ENCODE assay signal across 32 cellular contexts in genomic region chr15:35013370-35013769, GRCh38. TPM values are rescaled to one million over a fixed set of nuclear protein-coding genes. Genes with fewer than 3 reads are reported as not detected.
DNase-seq lines count a peak whose midpoint lies in the region; ATAC-seq, FAIRE-seq and TF ChIP-seq lines count a peak whose summit lies in the region.
"Had no signal": no experiment of that assay in that cellular context is flagged by ENCODE, and none has a peak within 500 bp of the region (broad histone marks: within the 10 kb centered on the region; RNA-seq: fewer than 3 reads in every experiment).

No MANE protein-coding gene starts in this region.

- no peak for TF ChIP-seq RAD21 in H1 (IDR thresholded peaks at IDR 0.05 in 1 of 2, conservative IDR thresholded peaks at IDR 0.05 in 1 of 2; ENCODE audit: low read depth in 2 of 2, low read length in 2 of 2)

- H3K56ac ChIP-seq in H1 (replicated peaks; ENCODE audit: insufficient read length, low read depth, low read length) = no peak overlapping the region

- H2BK5ac ChIP-seq in H1 (ENCODE audit: low read depth, low read length) = no peak overlapping the region

- intact Hi-C loops in OCI-LY7 (cut with micrococcal nuclease; ENCODE audit: unreplicated experiment) = no loop called here

- peak overlapping the region; percentile 9 for H3K27ac Mint-ChIP-seq in neural crest cell (ENCODE audit: unreplicated experiment)
- H3K27ac Mint-ChIP-seq: activated naive CD4-positive, alpha-beta T cell treated with anti-CD3 and anti-CD28 coated beads, Interleukin-2, amount 50 U/mL, for 24 hours; progenitor cell of endocrine pancreas; stimulated activated effector memory CD8-positive, alpha-beta T cell treated with anti-CD3 and anti-CD28 coated beads, Interleukin-12 subunit alpha, Interleukin-12 subunit beta, amount 100 ng/mL, for 72 hours had no signal

- H3K79me1 ChIP-seq in H1 (ENCODE audit: low read depth, low read length) = no peaks in the 10 kb centered on the region

- H2AFZ ChIP-seq in H1 (ENCODE audit: low read length) (no peak overlapping the region), OCI-LY7 (ENCODE audit: low read length) (no peak overlapping the region)
- H2AFZ ChIP-seq: GM23248 had no signal

- H2AK5ac ChIP-seq in H1 (ENCODE audit: low read depth, low read length) = no peak overlapping the region

- H3K36me3 Mint-ChIP-seq in neural crest cell (ENCODE audit: low read depth) = no peaks in the 10 kb centered on the region
- H3K36me3 Mint-ChIP-seq: activated naive CD4-positive, alpha-beta T cell treated with anti-CD3 and anti-CD28 coated beads, Interleukin-2, amount 50 U/mL, for 24 hours; stimulated activated effector memory CD8-positive, alpha-beta T cell treated with anti-CD3 and anti-CD28 coated beads, Interleukin-12 subunit alpha, Interleukin-12 subunit beta, amount 100 ng/mL, for 72 hours had no signal

- H3K36me3 ChIP-seq in RWPE2 (ENCODE audit: low read depth) = no peaks in the 10 kb centered on the region
- H3K36me3 ChIP-seq in H1 (ENCODE audit: control insufficient read depth in 2 of 4, insufficient read depth in 4 of 4, low read length in 3 of 4) = no peaks in the 10 kb centered on the region
- H3K36me3 ChIP-seq in OCI-LY7 (ENCODE audit: insufficient read depth, low read length) = no peaks in the 10 kb centered on the region
- H3K36me3 ChIP-seq: heart right ventricle, left lung, neutrophil, uterus had no signal

- H3K23ac ChIP-seq in H1 (ENCODE audit: insufficient read length) = no peak overlapping the region

- H3K4ac ChIP-seq in H1 (replicated peaks; ENCODE audit: insufficient read length, low read depth, low read length) = no peak overlapping the region

- H3K9me3 ChIP-seq in RWPE2 (ENCODE audit: severe bottlenecking) = no peaks in the 10 kb centered on the region
- H3K9me3 ChIP-seq in H1 (ENCODE audit: insufficient read depth in 2 of 2, low read depth in 1 of 2, low read length in 1 of 2) = no peaks in the 10 kb centered on the region
- H3K9me3 ChIP-seq in OCI-LY7 (ENCODE audit: low read length) = no peaks in the 10 kb centered on the region
- H3K9me3 ChIP-seq: heart right ventricle, left lung, neutrophil, testis, uterus had no signal

- no peak overlapping the region for H4K8ac ChIP-seq in H1 (ENCODE audit: extremely low read depth, insufficient read depth, low read length)

- H4K20me1 ChIP-seq in H1 (replicated peaks in 1 of 2; ENCODE audit: control insufficient read depth in 1 of 2, insufficient read depth in 2 of 2, low read length in 2 of 2) = no peaks in the 10 kb centered on the region
- no peaks in the 10 kb centered on the region for H4K20me1 ChIP-seq in OCI-LY7 (ENCODE audit: insufficient read depth, low read length)

- H3K14ac ChIP-seq in H1 (ENCODE audit: insufficient read length) = no peak overlapping the region

- H3K9me2 ChIP-seq in OCI-LY7 (ENCODE audit: insufficient read depth, low read length) = no peaks in the 10 kb centered on the region

- no peak overlapping the region for H2BK15ac ChIP-seq in H1 (ENCODE audit: low read length)

- no TSS peak for BruUV-seq in OCI-LY7 (replicated peaks; lab: Mats Ljungman, UMichigan)

- H3K9ac ChIP-seq in H1 (replicated peaks in 1 of 4; ENCODE audit: extremely low read depth in 1 of 4, low read depth in 3 of 4, low read length in 3 of 4) = no peak overlapping the region
- H3K9ac ChIP-seq: GM23248 had no signal

- no peak overlapping the region for H3K4me2 ChIP-seq in H1 (ENCODE audit: insufficient read depth in 1 of 2, low read depth in 2 of 2, low read length in 2 of 2)
- H3K4me2 ChIP-seq in OCI-LY7 (ENCODE audit: low read length) = no peak overlapping the region

- TF ChIP-seq CTCF in RWPE2 (IDR thresholded peaks at IDR 0.05; ENCODE audit: poor library complexity, severe bottlenecking) = no peak
- no peak for TF ChIP-seq CTCF in H1 (IDR thresholded peaks at IDR 0.05; ENCODE audit: control extremely low read depth in 1 of 3, insufficient read depth in 1 of 3, low read depth in 1 of 3, low read length in 3 of 3)
- TF ChIP-seq CTCF in neural crest cell (conservative IDR thresholded peaks at IDR 0.05) = no peak
- TF ChIP-seq CTCF in OCI-LY7 (conservative IDR thresholded peaks at IDR 0.05; ENCODE audit: low read length) = no peak

- no peak overlapping the region for H4K5ac ChIP-seq in H1 (ENCODE audit: insufficient read length, low read depth, low read length)

- H3K4me3 Mint-ChIP-seq in neural crest cell = no peak overlapping the region
- H3K4me3 Mint-ChIP-seq: activated naive CD4-positive, alpha-beta T cell treated with anti-CD3 and anti-CD28 coated beads, Interleukin-2, amount 50 U/mL, for 24 hours; stimulated activated effector memory CD8-positive, alpha-beta T cell treated with anti-CD3 and anti-CD28 coated beads, Interleukin-12 subunit alpha, Interleukin-12 subunit beta, amount 100 ng/mL, for 72 hours had no signal

- no peak overlapping the region for H4K91ac ChIP-seq in H1 (replicated peaks; ENCODE audit: insufficient read length, low read length)

- no peak for TF ChIP-seq POLR2A in H1 (IDR thresholded peaks at IDR 0.05; ENCODE audit: control extremely low read depth in 1 of 2, low read depth in 2 of 2, low read length in 2 of 2)

- POLR2A ChIA-PET in H1 (lab: Charles Lee; ENCODE audit: partially characterized antibody) = no interaction called here
- POLR2A ChIA-PET in OCI-LY7 (lab: Charles Lee) = interaction anchor here (0.7 kb wide), 1 partner anchor 596 kb away, joined by 3 read pairs; no protein-coding TSS in a partner anchor

- no peak overlapping the region for H3K4me3 ChIP-seq in RWPE2 (ENCODE audit: severe bottlenecking)
- H3K4me3 ChIP-seq in H1 (ENCODE audit: extremely low read depth in 1 of 4, insufficient read depth in 2 of 4, low read depth in 3 of 4, low read length in 4 of 4) = no peak overlapping the region
- no peak overlapping the region for H3K4me3 ChIP-seq in OCI-LY7 (ENCODE audit: low read depth, low read length, poor library complexity, severe bottlenecking)
- H3K4me3 ChIP-seq: GM23248, heart right ventricle, left lung, testis, uterus had no signal

- H3K27me3 Mint-ChIP-seq in neural crest cell (ENCODE audit: low read depth) = no peaks in the 10 kb centered on the region
- H3K27me3 Mint-ChIP-seq: activated naive CD4-positive, alpha-beta T cell treated with anti-CD3 and anti-CD28 coated beads, Interleukin-2, amount 50 U/mL, for 24 hours; progenitor cell of endocrine pancreas had no signal

- 60 to 71% methylated on average over 2 to 4 of the region's 4 CpGs for WGBS in H1 (ENCODE audit: extremely low coverage in 1 of 2, insufficient coverage in 1 of 2, insufficient read length in 1 of 2, insufficient replicate concordance in 2 of 2, low coverage in 1 of 2, low lambda C conversion rate in 2 of 2, missing lambda C conversion rate in 1 of 2), 2 experiments

- no peak overlapping the region for H3K18ac ChIP-seq in H1 (ENCODE audit: extremely low read depth, low read length)

- no peaks in the 10 kb centered on the region for H3K9me3 Mint-ChIP-seq in neural crest cell
- H3K9me3 Mint-ChIP-seq: activated naive CD4-positive, alpha-beta T cell treated with anti-CD3 and anti-CD28 coated beads, Interleukin-2, amount 50 U/mL, for 24 hours; stimulated activated effector memory CD8-positive, alpha-beta T cell treated with anti-CD3 and anti-CD28 coated beads, Interleukin-12 subunit alpha, Interleukin-12 subunit beta, amount 100 ng/mL, for 72 hours had no signal

- DNase-seq in HCEC 1CT (peak; percentile 43), RWPE2 (ENCODE audit: low spot score) (no peak), H1 (ENCODE audit: low read depth in 1 of 2, low spot score in 2 of 2) (no peak), neural crest cell (ENCODE audit: low read depth, low spot score) (no peak), RKO (ENCODE audit: low spot score) (no peak), HUDEP-2 (lab: John Stamatoyannopoulos, UW; ENCODE audit: unreplicated experiment in 76 of 76) (no peak), activated gamma-delta T cell treated with Interleukin-2 at 50 U/mL for 16 hours (no peak), OCI-LY7 (ENCODE audit: low spot score) (no peak)
- DNase-seq: activated CD4-positive, alpha-beta T cell treated with anti-CD3 and anti-CD28 coated beads, Interleukin-2, amount 50 U/mL, for 48 hours; activated CD8-positive, alpha-beta memory T cell treated with anti-CD3 and anti-CD28 coated beads, Interleukin-2, amount 50 U/mL, for 4 hours; aorta; Calu3; central memory CD4-positive, alpha-beta T cell; DMS79 treated with DMSO at 0.1 percent for 48 hours; GM23248; heart right ventricle; left lung; mesenchymal stem cell; NCI-H2029 treated with DMSO at 0.1 percent for 48 hours; NCI-H526 treated with DMSO at 0.1 percent for 48 hours; RPMI8226; stimulated activated CD4-positive, alpha-beta T cell treated with anti-CD3 and anti-CD28 coated beads, Interleukin-4, amount 100 ng/mL, for 24 hours; T-helper 1 cell; testis; uterus had no signal

- H3K4me1 Mint-ChIP-seq in neural crest cell = peaks cover 17% of the 10 kb centered on the region
- H3K4me1 Mint-ChIP-seq: activated naive CD4-positive, alpha-beta T cell treated with anti-CD3 and anti-CD28 coated beads, Interleukin-2, amount 50 U/mL, for 24 hours; stimulated activated effector memory CD8-positive, alpha-beta T cell treated with anti-CD3 and anti-CD28 coated beads, Interleukin-12 subunit alpha, Interleukin-12 subunit beta, amount 100 ng/mL, for 72 hours had no signal

- H3K27me3 ChIP-seq in RWPE2 (ENCODE audit: insufficient read depth, poor library complexity, severe bottlenecking) = no peaks in the 10 kb centered on the region
- H3K27me3 ChIP-seq in H1 (replicated peaks in 1 of 4; ENCODE audit: control insufficient read depth in 3 of 4, extremely low read depth in 1 of 4, insufficient read depth in 3 of 4, low read length in 3 of 4) = no peaks in the 10 kb centered on the region
- H3K27me3 ChIP-seq: heart right ventricle, left lung, neutrophil, testis, uterus had no signal

- CTCF ChIA-PET in H1 (lab: Charles Lee; ENCODE audit: partially characterized antibody) (interaction anchor here (1.3 kb wide), 2 partner anchors 9 to 18 kb away, joined by 3 read pairs; no protein-coding TSS in a partner anchor), OCI-LY7 (lab: Charles Lee; ENCODE audit: unreplicated experiment) (no interaction called here)

- H3K4me1 ChIP-seq in RWPE2 (ENCODE audit: insufficient read depth, poor library complexity, severe bottlenecking) (no peaks in the 10 kb centered on the region), H1 (replicated peaks in 1 of 4; ENCODE audit: control insufficient read depth in 3 of 4, insufficient read depth in 4 of 4, low read length in 3 of 4) (no peaks in the 10 kb centered on the region), OCI-LY7 (ENCODE audit: insufficient read depth, low read length, poor library complexity, severe bottlenecking) (no peaks in the 10 kb centered on the region)
- H3K4me1 ChIP-seq: heart right ventricle, left lung, testis, uterus had no signal

- H3K79me2 ChIP-seq in H1 (ENCODE audit: control insufficient read depth in 1 of 2, insufficient read depth in 2 of 2, low read length in 2 of 2) (no peaks in the 10 kb centered on the region), OCI-LY7 (ENCODE audit: insufficient read depth, low read depth, low read length) (no peaks in the 10 kb centered on the region)

- H3K27ac ChIP-seq in RWPE2 (ENCODE audit: poor library complexity, severe bottlenecking) = no peak overlapping the region
- no peak overlapping the region for H3K27ac ChIP-seq in H1 (ENCODE audit: low read depth, low read length)
- no peak overlapping the region for H3K27ac ChIP-seq in OCI-LY7 (ENCODE audit: low read depth, low read length, poor library complexity, severe bottlenecking)
- H3K27ac ChIP-seq: C4-2B, GM23248, heart right ventricle, left lung, neutrophil, testis, uterus had no signal

- H3K23me2 ChIP-seq in H1 (ENCODE audit: low read depth, low read length) = no peaks in the 10 kb centered on the region

- no peak for TF ChIP-seq EP300 in H1 (IDR thresholded peaks at IDR 0.05; ENCODE audit: borderline replicate concordance in 1 of 2, low read depth in 2 of 2, low read length in 2 of 2)

- ATAC-seq in RWPE2 (ENCODE audit: low read depth) = 0 out of 3 replicates have a peak, but pooled peaks have one; percentile 10
- ATAC-seq: heart right ventricle; left lung; sciatic nerve; stimulated activated effector memory CD8-positive, alpha-beta T cell treated with anti-CD3 and anti-CD28 coated beads, Interleukin-12 subunit alpha, Interleukin-12 subunit beta, amount 100 ng/mL, for 72 hours had no signal

- H2BK20ac ChIP-seq in H1 (ENCODE audit: low read length) = peak overlapping the region; percentile 6; the same call in 1 of the 2 replicates

- no peak for FAIRE-seq in H1 (lab: Jason Lieb, UNC)
- FAIRE-seq: endothelial cell of umbilical vein had no signal

- no peak overlapping the region for H2BK12ac ChIP-seq in H1 (ENCODE audit: low read depth, low read length)

- no peak overlapping the region for H2BK120ac ChIP-seq in H1 (replicated peaks; ENCODE audit: low read depth, low read length)

RNA-seq across cellular contexts. Expression of gene ZNF770, which starts 25.3 kb away (rescaled TPM):
- total RNA-seq in H1 (2021; fragmentation: NEBNext Ultra II Directional; extraction: Animal tissue kit (Norgen Biotek cat#: 25700)) = 121 and 143 TPM in 2 replicates
- 15.3 and 24.8 TPM in 2 replicates for polyA plus RNA-seq in H1 (2011; rRNA removed)
- 28.3 TPM for polyA plus RNA-seq in H1 (2011; cell fraction: cytosol; rRNA removed)
- polyA plus RNA-seq in H1 (2011; cell fraction: nucleus; rRNA removed) = 17.1 TPM
- polyA plus RNA-seq in H1 (2012, experiment 1 of 2) = 26.2 to 49.5 TPM (median 32.9 TPM) in 4 replicates
- 2.4 TPM for polyA plus RNA-seq in H1 (2012, experiment 2 of 2)
- polyA plus RNA-seq in H1 (2013, experiment 1 of 2) = 80.4 TPM
- polyA plus RNA-seq in H1 (2013, experiment 2 of 2) = 80.6 TPM
- 90.1 and 195 TPM in 2 replicates for polyA minus RNA-seq in H1 (2011; rRNA and poly(A)+ RNA removed)
- 62.8 TPM for polyA minus RNA-seq in H1 (2011; cell fraction: cytosol; rRNA and poly(A)+ RNA removed)
- polyA minus RNA-seq in H1 (2011; cell fraction: nucleus; rRNA and poly(A)+ RNA removed) = 98.2 TPM
- 51.0 and 53.8 TPM in 2 replicates for total RNA-seq in neural crest cell
- total RNA-seq in OCI-LY7 (2014; rRNA removed; shearing (Covaris generic)) = 12.8 and 15.5 TPM in 2 replicates
- total RNA-seq in OCI-LY7 (2022) = 29.8 and 30.0 TPM in 2 replicates

RNA-seq across cellular contexts. Expression of gene AQR, which starts 43.8 kb away (rescaled TPM):
- total RNA-seq in H1 (2021; fragmentation: NEBNext Ultra II Directional; extraction: Animal tissue kit (Norgen Biotek cat#: 25700)) = 57.6 and 57.9 TPM in 2 replicates
- 12.5 and 34.5 TPM in 2 replicates for polyA plus RNA-seq in H1 (2011; rRNA removed)
- polyA plus RNA-seq in H1 (2011; cell fraction: cytosol; rRNA removed) = 25.0 TPM
- polyA plus RNA-seq in H1 (2011; cell fraction: nucleus; rRNA removed) = 20.8 TPM
- polyA plus RNA-seq in H1 (2012, experiment 1 of 2) = 19.9 to 27.3 TPM (median 23.5 TPM) in 4 replicates
- polyA plus RNA-seq in H1 (2012, experiment 2 of 2) = 1.4 TPM
- 29.3 TPM for polyA plus RNA-seq in H1 (2013, experiment 1 of 2)
- polyA plus RNA-seq in H1 (2013, experiment 2 of 2) = 27.9 TPM
- polyA minus RNA-seq in H1 (2011; rRNA and poly(A)+ RNA removed) = 50.4 and 64.9 TPM in 2 replicates
- 25.0 TPM for polyA minus RNA-seq in H1 (2011; cell fraction: cytosol; rRNA and poly(A)+ RNA removed)
- polyA minus RNA-seq in H1 (2011; cell fraction: nucleus; rRNA and poly(A)+ RNA removed) = 62.9 TPM
- 36.8 and 40.5 TPM in 2 replicates for total RNA-seq in neural crest cell
- total RNA-seq in OCI-LY7 (2014; rRNA removed; shearing (Covaris generic)) = 18.5 and 20.3 TPM in 2 replicates
- 34.8 and 36.4 TPM in 2 replicates for total RNA-seq in OCI-LY7 (2022)
